ENCODE assay signal across 10 cellular contexts in genomic region chr4:143700420-143701352, GRCh38. TPM values are rescaled to one million over a fixed set of nuclear protein-coding genes. Genes with fewer than 3 reads are reported as not detected.
DNase-seq lines count a peak whose midpoint lies in the region; FAIRE-seq and TF ChIP-seq lines count a peak whose summit lies in the region.
"Had no signal": no experiment of that assay in that cellular context is flagged by ENCODE, and none has a peak within 500 bp of the region (broad histone marks: within the 10 kb centered on the region; RNA-seq: fewer than 3 reads in every experiment).

FREM3 (minus strand) TSS chr4:143700675; CDS start chr4:143700675, 0 bp downstream.

- peaks cover 6% of the 10 kb centered on the region for H3K4me1 Mint-ChIP-seq in activated T-helper 2 cell treated with anti-CD3 and anti-CD28 coated beads, Interferon-gamma antibody, Interleukin-2, Interleukin-4, amounts not matched to agents 10 μg/mL and 5 μg/mL and 100 μg/mL, durations not matched to agents 14 hours and 24 hours and 36 hours (ENCODE audit: low read depth)

- H3K4me1 ChIP-seq in kidney (ENCODE audit: control insufficient read depth in 1 of 2, insufficient read depth in 1 of 2, low read depth in 1 of 2, low read length in 2 of 2) (peaks cover 0 to 6% of the 10 kb centered on the region in 2 donors), testis (peaks cover 6% of the 10 kb centered on the region)

- intact Hi-C loops in activated T-helper 2 cell treated with anti-CD3 and anti-CD28 coated beads, Interferon-gamma antibody, Interleukin-2, Interleukin-4, amounts not matched to agents 10 μg/mL and 5 μg/mL and 100 μg/mL, durations not matched to agents 14 hours and 24 hours and 36 hours (cut with micrococcal nuclease), result loop anchor here (5.0 kb wide), 1 partner anchor 143 kb away; no protein-coding TSS in a partner anchor
- intact Hi-C loops in kidney (cut with DNase I) (no loop called here), testis (cut with DNase I; ENCODE audit: low total_unique reads) (no loop called here)

- TF ChIP-seq POLR2A in testis (IDR thresholded peaks at IDR 0.05), result no peak

- H3K36me3 Mint-ChIP-seq in activated T-helper 2 cell treated with anti-CD3 and anti-CD28 coated beads, Interferon-gamma antibody, Interleukin-2, Interleukin-4, amounts not matched to agents 10 μg/mL and 5 μg/mL and 100 μg/mL, durations not matched to agents 14 hours and 24 hours and 36 hours (ENCODE audit: low read depth), result no peaks in the 10 kb centered on the region

- peak within 1 kb of the TSS; percentile 52 for H3K4me3 Mint-ChIP-seq in activated T-helper 2 cell treated with anti-CD3 and anti-CD28 coated beads, Interferon-gamma antibody, Interleukin-2, Interleukin-4, amounts not matched to agents 10 μg/mL and 5 μg/mL and 100 μg/mL, durations not matched to agents 14 hours and 24 hours and 36 hours (ENCODE audit: low read depth)

- no peaks in the 10 kb centered on the region for H3K36me3 ChIP-seq in kidney (ENCODE audit: control insufficient read depth in 1 of 2, insufficient read depth in 2 of 2, low read length in 2 of 2)
- no peaks in the 10 kb centered on the region for H3K36me3 ChIP-seq in testis (ENCODE audit: low read depth, missing control alignments)

- H3K27me3 Mint-ChIP-seq in activated T-helper 2 cell treated with anti-CD3 and anti-CD28 coated beads, Interferon-gamma antibody, Interleukin-2, Interleukin-4, amounts not matched to agents 10 μg/mL and 5 μg/mL and 100 μg/mL, durations not matched to agents 14 hours and 24 hours and 36 hours (ENCODE audit: low read depth), result peaks cover 56% of the 10 kb centered on the region

- no peaks in the 10 kb centered on the region for H3K27me3 ChIP-seq in testis

- no peaks in the 10 kb centered on the region for H3K9me3 Mint-ChIP-seq in activated T-helper 2 cell treated with anti-CD3 and anti-CD28 coated beads, Interferon-gamma antibody, Interleukin-2, Interleukin-4, amounts not matched to agents 10 μg/mL and 5 μg/mL and 100 μg/mL, durations not matched to agents 14 hours and 24 hours and 36 hours

- H3K4me3 ChIP-seq in kidney (ENCODE audit: low read length in 2 of 2) (peak within 1 kb of the TSS; percentile 25 to 44), testis (peak within 1 kb of the TSS; percentile 29 to 32)

- no peak for TF ChIP-seq CTCF in kidney (IDR thresholded peaks at IDR 0.05; ENCODE audit: borderline replicate concordance, extremely low read depth, insufficient read depth)
- no peak for TF ChIP-seq CTCF in testis (IDR thresholded peaks at IDR 0.05)

- H3K9me3 ChIP-seq in kidney (ENCODE audit: control insufficient read depth in 1 of 2, low read length in 2 of 2), result no peaks in the 10 kb centered on the region
- no peaks in the 10 kb centered on the region for H3K9me3 ChIP-seq in testis

- no peak for FAIRE-seq in kidney (lab: Jason Lieb, UNC)

- H3K27ac ChIP-seq in kidney (ENCODE audit: low read depth in 2 of 2, low read length in 2 of 2), result no peak within 1 kb of the TSS
- H3K27ac ChIP-seq in testis, result no peak within 1 kb of the TSS

- no peak within 1 kb of the TSS for H3K9ac ChIP-seq in kidney (ENCODE audit: low read length in 2 of 2)

- WGBS in testis, 2 donors, result 3 to 9% methylated on average over 20 to 44 of the region's 64 CpGs

- H3K27ac Mint-ChIP-seq in activated T-helper 2 cell treated with anti-CD3 and anti-CD28 coated beads, Interferon-gamma antibody, Interleukin-2, Interleukin-4, amounts not matched to agents 10 μg/mL and 5 μg/mL and 100 μg/mL, durations not matched to agents 14 hours and 24 hours and 36 hours, result no peak within 1 kb of the TSS

- peak; percentile 57 for DNase-seq in activated CD8-positive, alpha-beta memory T cell treated with anti-CD3 and anti-CD28 coated beads for 24 hours
- no peak for DNase-seq in activated CD8-positive, alpha-beta memory T cell treated with anti-CD3 and anti-CD28 coated beads, Interleukin-2, amount 50 U/mL, for 4 hours
- no peak for DNase-seq in activated T-helper 2 cell treated with anti-CD3 and anti-CD28 coated beads, Interferon-gamma antibody, Interleukin-2, Interleukin-4, amounts not matched to agents 10 μg/mL and 5 μg/mL and 100 μg/mL, durations not matched to agents 14 hours and 24 hours and 36 hours (ENCODE audit: low spot score)
- DNase-seq in kidney (peak; percentile 64), testis (no peak), NCI-H187 (lab: John Stamatoyannopoulos, UW) (no peak), NCI-H1092 treated with DMSO at 0.1 percent for 48 hours (lab: John Stamatoyannopoulos, UW) (no peak), NAMALWA (ENCODE audit: low spot score) (no peak)

RNA-seq across cellular contexts. Expression of gene FREM3, which starts in this region (rescaled TPM):
- not detected in 2 replicates for total RNA-seq in activated T-helper 2 cell treated with anti-CD3 and anti-CD28 coated beads, Interferon-gamma antibody, Interleukin-2, Interleukin-4, amounts not matched to agents 10 μg/mL and 5 μg/mL and 100 μg/mL, durations not matched to agents 14 hours and 24 hours and 36 hours
- total RNA-seq in kidney (0.06 TPM), testis (under 1 TPM; 0.06 to 0.08 TPM)
- polyA plus RNA-seq in kidney (ENCODE audit: insufficient read depth, low read depth, low replicate concordance) (not detected), testis (ENCODE audit: insufficient read depth, low read depth, low replicate concordance) (0.42 TPM)
- total RNA-seq: Daoy, mononuclear cell had no signal

Comparison
In these comparisons a context has a peak if more than half of its experiments do, and no peak if none do; other contexts are left out.
1. Peak in DNase-seq and H3K4me3 ChIP-seq in kidney; RNA of the gene not detected or under 1 TPM.